In the genomic region with DNA sequence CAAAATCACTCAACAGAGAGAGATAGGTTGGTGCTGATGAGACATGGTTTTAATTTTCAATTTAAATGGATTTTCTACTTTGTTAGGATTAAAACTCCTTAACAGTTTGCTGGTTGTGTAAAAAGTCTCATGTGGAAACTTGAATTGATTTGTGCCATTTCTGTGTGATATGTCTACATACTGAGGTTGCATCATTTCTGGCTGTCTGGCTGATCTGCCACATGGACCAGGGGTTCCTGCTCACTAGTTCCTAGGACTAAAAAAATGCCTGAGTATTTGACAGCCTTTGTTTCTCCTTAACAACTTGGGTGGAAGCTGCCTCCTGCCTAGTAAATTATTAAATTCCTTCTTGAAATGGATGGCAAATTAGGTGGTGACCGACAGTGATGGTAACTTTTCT, we compare ENCODE assay signal across 14 cellular contexts.
"Had no signal": no experiment of that assay in that cellular context is flagged by ENCODE, and none has a peak within 500 bp of the region (broad histone marks: within the 10 kb centered on the region; RNA-seq: fewer than 3 reads in every experiment).

No MANE protein-coding gene starts in this region.

- ATAC-seq: foreskin keratinocyte; left lobe of liver; natural killer cell treated with Interleukin-12 subunit alpha and Interleukin-12 subunit beta and Interleukin-15 and Interleukin-18, amount 100 ng/mL, for 72 hours; sciatic nerve; T-helper 17 cell had no signal

- H3K27me3 ChIP-seq: foreskin keratinocyte, suprapubic skin had no signal

- DNase-seq: activated B cell treated with CpG ODN at 0.5 μM for 24 hours; activated effector memory CD4-positive, alpha-beta T cell treated with Interleukin-2 at 50 U/mL for 16 hours; activated T-cell treated with anti-CD3 and anti-CD28 coated beads, Interleukin-2, amount 50 U/mL, for 1 hour; endodermal cell; foreskin keratinocyte; occipital lobe; stimulated activated CD4-positive, alpha-beta T cell treated with anti-CD3 and anti-CD28 coated beads, Interleukin-12 subunit alpha, Interleukin-12 subunit beta, amount 100 ng/mL, for 4 hours; stimulated activated CD4-positive, alpha-beta T cell treated with anti-CD3 and anti-CD28 coated beads, Interleukin-2, amount 100 ng/mL, for 48 hours; stimulated activated naive CD4-positive, alpha-beta T cell treated with Interleukin-2 at 50 U/mL for 16 hours; T-helper 17 cell had no signal

- H3K36me3 ChIP-seq: suprapubic skin had no signal

- H3K4me3 ChIP-seq: suprapubic skin had no signal

- H3K9me3 ChIP-seq: suprapubic skin had no signal

- H3K27ac ChIP-seq: foreskin keratinocyte, suprapubic skin had no signal

- H3K4me1 ChIP-seq: foreskin keratinocyte, suprapubic skin had no signal
